Comparison of ENCODE assay signal across 24 cellular contexts in the genomic region with DNA sequence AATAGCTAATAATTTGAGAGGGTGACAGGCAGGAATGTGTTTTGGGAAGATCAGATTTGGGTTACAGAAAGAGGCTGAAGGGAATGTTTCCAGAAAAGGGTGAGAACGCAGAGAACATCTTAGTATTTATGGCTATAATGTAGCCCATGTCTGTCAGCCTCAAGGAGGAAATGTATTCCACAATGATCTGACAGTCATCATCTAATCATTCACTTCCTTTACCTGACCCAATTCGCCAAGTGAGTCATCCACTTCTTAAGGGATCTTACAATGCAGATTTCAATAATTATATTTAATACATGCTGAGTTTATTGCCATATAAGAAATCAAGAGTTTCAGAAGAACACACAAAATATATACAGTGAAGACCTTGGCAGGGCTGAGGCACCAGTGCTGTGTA. TPM values are rescaled to one million over a fixed set of nuclear protein-coding genes. Genes with fewer than 3 reads are reported as not detected.
DNase-seq lines count a peak whose midpoint lies in the region; ATAC-seq and TF ChIP-seq lines count a peak whose summit lies in the region.
"Had no signal": no experiment of that assay in that cellular context is flagged by ENCODE, and none has a peak within 500 bp of the region (broad histone marks: within the 10 kb centered on the region; RNA-seq: fewer than 3 reads in every experiment).

No MANE protein-coding gene starts in this region.

- no peak overlapping the region for H3K9ac ChIP-seq in GM23248
- H3K9ac ChIP-seq in colonic mucosa (ENCODE audit: low read depth in 2 of 2, low read length in 2 of 2), result no peak overlapping the region

- no peak overlapping the region for H3K4me3 Mint-ChIP-seq in effector memory CD8-positive, alpha-beta T cell
- H3K4me3 Mint-ChIP-seq: activated naive CD8-positive, alpha-beta T cell; activated T-cell treated with anti-CD3 and anti-CD28 coated beads, Interleukin-2, amount 50 U/mL, for 4 hours; brain; dendritic cell treated with granulocyte-macrophage colony-stimulating factor and Interleukin-4, amounts not matched to agents 40 ng/mL and 50 ng/mL, for 4 days; neural crest cell had no signal

- POLR2A ChIA-PET in A673 (lab: Charles Lee; ENCODE audit: low non-redundant PET), result interaction anchor here (0.6 kb wide), 2 partner anchors 15 to 306 kb away, joined by 3 to 10 read pairs; no protein-coding TSS in a partner anchor

- peak; percentile 66 for ATAC-seq in SK-N-SH treated with all-trans-retinoic acid at 6 μM for 48 hours
- ATAC-seq in effector memory CD8-positive, alpha-beta T cell (replicated peaks), result no peak

- TF ChIP-seq CTCF in A673 (conservative IDR thresholded peaks at IDR 0.05; ENCODE audit: low read depth, low read length) (no peak), fibroblast of mammary gland (conservative IDR thresholded peaks at IDR 0.05; ENCODE audit: control insufficient read depth, insufficient read depth, low read depth, low read length) (no peak), colonic mucosa (IDR thresholded peaks at IDR 0.05) (no peak)

- H3K27ac Mint-ChIP-seq in effector memory CD8-positive, alpha-beta T cell, result no peak overlapping the region
- H3K27ac Mint-ChIP-seq: activated naive CD8-positive, alpha-beta T cell; dendritic cell treated with granulocyte-macrophage colony-stimulating factor and Interleukin-4, amounts not matched to agents 40 ng/mL and 50 ng/mL, for 4 days; progenitor cell of endocrine pancreas had no signal

- no TSS peak for BruUV-seq in A673 (replicated peaks; lab: Mats Ljungman, UMichigan)

- peaks cover 0 to 3% of the 10 kb centered on the region in 2 donors for H3K4me1 Mint-ChIP-seq in effector memory CD8-positive, alpha-beta T cell (ENCODE audit: low read depth in 2 of 2)

- H3K4me2 ChIP-seq in GM23248 (ENCODE audit: unreplicated experiment), result peak overlapping the region; percentile 14

- H3K4me3 ChIP-seq in A673 (ENCODE audit: low read depth, low read length, poor library complexity, severe bottlenecking), result no peak overlapping the region
- H3K4me3 ChIP-seq in GM23248, result no peak overlapping the region
- H3K4me3 ChIP-seq in fibroblast of mammary gland (ENCODE audit: control insufficient read depth, low read depth, low read length), result no peak overlapping the region
- H3K4me3 ChIP-seq in colonic mucosa, result no peak overlapping the region
- H3K4me3 ChIP-seq: left ventricle myocardium inferior, spleen had no signal

- H3K27me3 Mint-ChIP-seq in effector memory CD8-positive, alpha-beta T cell, result no peaks in the 10 kb centered on the region
- H3K27me3 Mint-ChIP-seq: activated naive CD8-positive, alpha-beta T cell; brain; dendritic cell treated with granulocyte-macrophage colony-stimulating factor and Interleukin-4, amounts not matched to agents 40 ng/mL and 50 ng/mL, for 4 days; progenitor cell of endocrine pancreas had no signal

- no peaks in the 10 kb centered on the region for H3K79me2 ChIP-seq in GM23248 (ENCODE audit: insufficient read depth)

- no peaks in the 10 kb centered on the region for H3K27me3 ChIP-seq in A673 (replicated peaks; ENCODE audit: insufficient read depth, low read depth, low read length, poor library complexity)
- no peaks in the 10 kb centered on the region for H3K27me3 ChIP-seq in GM23248 (replicated peaks; ENCODE audit: insufficient read depth)
- H3K27me3 ChIP-seq in colonic mucosa, result no peaks in the 10 kb centered on the region
- H3K27me3 ChIP-seq: spleen had no signal

- H3F3A ChIP-seq in GM23248 (ENCODE audit: insufficient read depth), result no peaks in the 10 kb centered on the region

- intact Hi-C loops in A673 (cut with micrococcal nuclease; ENCODE audit: unreplicated experiment), result no loop called here
- intact Hi-C loops in colonic mucosa (cut with DNase I), result no loop called here

- in situ Hi-C loops in GM23248 (cut with MboI), result no loop called here

- H3K36me3 ChIP-seq in A673 (ENCODE audit: insufficient read depth, low read length, poor library complexity, severe bottlenecking) (no peaks in the 10 kb centered on the region), GM23248 (ENCODE audit: low read depth) (no peaks in the 10 kb centered on the region), colonic mucosa (no peaks in the 10 kb centered on the region)

- H3K9me3 Mint-ChIP-seq in effector memory CD8-positive, alpha-beta T cell, result no peaks in the 10 kb centered on the region
- H3K9me3 Mint-ChIP-seq: activated T-cell treated with anti-CD3 and anti-CD28 coated beads, Interleukin-2, amount 50 U/mL, for 4 hours; brain; dendritic cell treated with granulocyte-macrophage colony-stimulating factor and Interleukin-4, amounts not matched to agents 40 ng/mL and 50 ng/mL, for 4 days; neural crest cell had no signal

- no peaks in the 10 kb centered on the region for H3K4me1 ChIP-seq in A673 (ENCODE audit: insufficient read depth, low read length, poor library complexity, severe bottlenecking)
- peaks cover 7% of the 10 kb centered on the region; the same call in 1 of the 2 replicates for H3K4me1 ChIP-seq in GM23248 (ENCODE audit: insufficient read depth)
- no peaks in the 10 kb centered on the region for H3K4me1 ChIP-seq in colonic mucosa
- H3K4me1 ChIP-seq: spleen had no signal

- H2AFZ ChIP-seq in GM23248, result no peak overlapping the region

- peak; percentile 11 for DNase-seq in A673 (ENCODE audit: low spot score)
- peak; percentile 43 for DNase-seq in GM23248
- DNase-seq in fibroblast of mammary gland (ENCODE audit: low read depth), result peak; percentile 44
- DNase-seq in effector memory CD8-positive, alpha-beta T cell, result no peak
- DNase-seq in hypothalamus (lab: John Stamatoyannopoulos, UW), result no peak
- no peak for DNase-seq in colonic mucosa
- no peak for DNase-seq in NCI-H1436 (lab: John Stamatoyannopoulos, UW)
- DNase-seq: activated T-cell treated with anti-CD3 and anti-CD28 coated beads, Interleukin-2, amount 50 U/mL, for 4 hours; DMS153; Kasumi-1; left ventricle myocardium inferior; NCI-H1105 treated with DMSO at 0.1 percent for 48 hours; NCI-H510A treated with DMSO at 0.1 percent for 48 hours; spleen; stimulated activated CD4-positive, alpha-beta T cell treated with anti-CD3 and anti-CD28 coated beads, Interleukin-4, amount 100 ng/mL, for 4 hours; substantia nigra; T-helper 1 cell had no signal

- WGBS in GM23248 (ENCODE audit: low coverage in 1 of 2, low lambda C conversion rate in 2 of 2, missing lambda C conversion rate in 2 of 2), 2 experiments, result 35 to 36% methylated on average over 2 of the region's 2 CpGs

- CTCF ChIA-PET in A673 (lab: Charles Lee), result no interaction called here

- no peaks in the 10 kb centered on the region for H3K9me2 ChIP-seq in GM23248 (ENCODE audit: insufficient read depth)

- H3K9me3 ChIP-seq in A673 (ENCODE audit: low read depth, low read length, poor library complexity, severe bottlenecking), result no peaks in the 10 kb centered on the region
- H3K9me3 ChIP-seq in GM23248 (ENCODE audit: low read depth), result no peaks in the 10 kb centered on the region
- H3K9me3 ChIP-seq in colonic mucosa, result no peaks in the 10 kb centered on the region
- H3K9me3 ChIP-seq: left ventricle myocardium inferior, spleen had no signal

- no peak overlapping the region for H3K27ac ChIP-seq in A673 (ENCODE audit: low read depth, low read length, poor library complexity, severe bottlenecking)
- no peak overlapping the region for H3K27ac ChIP-seq in GM23248
- no peak overlapping the region for H3K27ac ChIP-seq in colonic mucosa
- H3K27ac ChIP-seq: left ventricle myocardium inferior, spleen, VCaP had no signal

- H4K20me1 ChIP-seq in GM23248 (ENCODE audit: insufficient read depth), result no peaks in the 10 kb centered on the region

- H3K36me3 Mint-ChIP-seq in effector memory CD8-positive, alpha-beta T cell (ENCODE audit: insufficient read depth), result no peaks in the 10 kb centered on the region

TF ChIP-seq in SK-N-SH treated with all-trans-retinoic acid at 6 μM for 48 hours, 23 proteins besides CTCF, POLR2A, EP300 and RAD21 (continues in another document):
- TF ChIP-seq SNAI2 (CRISPR knock-in tag; IDR thresholded peaks at IDR 0.05), result no peak
- no peak for TF ChIP-seq ARNTL (CRISPR knock-in tag; IDR thresholded peaks at IDR 0.05; ENCODE audit: borderline replicate concordance, low read depth)
- no peak for TF ChIP-seq ZNF70 (CRISPR knock-in tag; IDR thresholded peaks at IDR 0.05)
- TF ChIP-seq RARB (CRISPR knock-in tag; IDR thresholded peaks at IDR 0.05), result no peak
- TF ChIP-seq ISL1 (CRISPR knock-in tag; IDR thresholded peaks at IDR 0.05), result no peak
- TF ChIP-seq, protein P1, sequence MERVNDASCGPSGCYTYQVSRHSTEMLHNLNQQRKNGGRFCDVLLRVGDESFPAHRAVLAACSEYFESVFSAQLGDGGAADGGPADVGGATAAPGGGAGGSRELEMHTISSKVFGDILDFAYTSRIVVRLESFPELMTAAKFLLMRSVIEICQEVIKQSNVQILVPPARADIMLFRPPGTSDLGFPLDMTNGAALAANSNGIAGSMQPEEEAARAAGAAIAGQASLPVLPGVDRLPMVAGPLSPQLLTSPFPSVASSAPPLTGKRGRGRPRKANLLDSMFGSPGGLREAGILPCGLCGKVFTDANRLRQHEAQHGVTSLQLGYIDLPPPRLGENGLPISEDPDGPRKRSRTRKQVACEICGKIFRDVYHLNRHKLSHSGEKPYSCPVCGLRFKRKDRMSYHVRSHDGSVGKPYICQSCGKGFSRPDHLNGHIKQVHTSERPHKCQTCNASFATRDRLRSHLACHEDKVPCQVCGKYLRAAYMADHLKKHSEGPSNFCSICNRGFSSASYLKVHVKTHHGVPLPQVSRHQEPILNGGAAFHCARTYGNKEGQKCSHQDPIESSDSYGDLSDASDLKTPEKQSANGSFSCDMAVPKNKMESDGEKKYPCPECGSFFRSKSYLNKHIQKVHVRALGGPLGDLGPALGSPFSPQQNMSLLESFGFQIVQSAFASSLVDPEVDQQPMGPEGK (CRISPR knock-in tag; IDR thresholded peaks at IDR 0.05; ENCODE audit: borderline replicate concordance), result no peak
- TF ChIP-seq ESRRG (CRISPR knock-in tag; IDR thresholded peaks at IDR 0.05), result no peak
- no peak for TF ChIP-seq TCF4 (CRISPR knock-in tag; IDR thresholded peaks at IDR 0.05; ENCODE audit: borderline replicate concordance)
- no peak for TF ChIP-seq ZFP30 (CRISPR knock-in tag; IDR thresholded peaks at IDR 0.05)

RNA-seq across cellular contexts. Expression of a gene that starts 10.8 kb away (rescaled TPM):
- 3.2 and 6.7 TPM in 2 replicates for total RNA-seq in A673 (2021)
- total RNA-seq in GM23248 (2014; rRNA removed; shearing (Covaris generic)), result 0.51 and 0.76 TPM in 2 replicates
- polyA plus RNA-seq in GM23248 (2016; fragmentation: Nextera tagmentation; extraction: Ambion mirVana), result 0.44 and 1.4 TPM in 2 replicates
- 1 to 10 TPM; 1.2 to 4.1 TPM for total RNA-seq in colonic mucosa

RNA-seq across cellular contexts. Expression of a gene that starts 50.6 kb away (rescaled TPM):
- total RNA-seq in A673 (2021), result 89.1 and 91.4 TPM in 2 replicates
- total RNA-seq in GM23248 (2014; rRNA removed; shearing (Covaris generic)), result 3.0 and 6.5 TPM in 2 replicates
- polyA plus RNA-seq in GM23248 (2016; fragmentation: Nextera tagmentation; extraction: Ambion mirVana), result 9.8 and 11.6 TPM in 2 replicates
- total RNA-seq in colonic mucosa, result 10 to 100 TPM; 25.0 to 50.5 TPM

Comparison
In these comparisons a context has a peak if more than half of its experiments do, and no peak if none do; other contexts are left out.
1. DNase-seq: peak in A673 (single experiment), GM23248 (single experiment) and fibroblast of mammary gland (single experiment); none in effector memory CD8-positive, alpha-beta T cell (0 of 3), hypothalamus (0 of 51), colonic mucosa (single experiment) and NCI-H1436 (single experiment).